In genomic region chr2:233084488-233084887, GRCh38 we compare ENCODE assay signal across 8 cellular contexts. TPM values are rescaled to one million over a fixed set of nuclear protein-coding genes. Genes with fewer than 3 reads are reported as not detected.
A peak's percentile ranks its signal among the peaks of the same experiment; 100 is the strongest.
DNase-seq lines count a peak whose midpoint lies in the region; ATAC-seq and TF ChIP-seq lines count a peak whose summit lies in the region.

No MANE protein-coding gene starts in this region.

- TF ChIP-seq CTCF in OCI-LY1 (IDR thresholded peaks at IDR 0.05; ENCODE audit: low read length) (no peak), hepatocyte (IDR thresholded peaks at IDR 0.05; ENCODE audit: poor library complexity) (no peak), RWPE1 (conservative IDR thresholded peaks at IDR 0.05; ENCODE audit: low read depth) (no peak)

- peaks cover 84 to 89% of the 10 kb centered on the region in 2 donors for H3K4me1 Mint-ChIP-seq in effector memory CD8-positive, alpha-beta T cell (ENCODE audit: low read depth in 2 of 2)

- peak overlapping the region; percentile 59 to 81 for H3K4me3 Mint-ChIP-seq in effector memory CD8-positive, alpha-beta T cell

- no peaks in the 10 kb centered on the region for H3K9me3 Mint-ChIP-seq in effector memory CD8-positive, alpha-beta T cell

- no peaks in the 10 kb centered on the region for H3K9me3 ChIP-seq in OCI-LY1 (ENCODE audit: low read length)
- no peaks in the 10 kb centered on the region for H3K9me3 ChIP-seq in hepatocyte (ENCODE audit: low read depth)

- no peaks in the 10 kb centered on the region for H3K27me3 ChIP-seq in OCI-LY1 (ENCODE audit: insufficient read depth, low read length)
- no peaks in the 10 kb centered on the region for H3K27me3 ChIP-seq in hepatocyte

- intact Hi-C loops in posterior vena cava (cut with DNase I), result no loop called here

- H3K9me2 ChIP-seq in OCI-LY1 (ENCODE audit: low read depth, low read length), result no peaks in the 10 kb centered on the region
- no peaks in the 10 kb centered on the region for H3K9me2 ChIP-seq in hepatocyte (replicated peaks; ENCODE audit: insufficient read depth)

- no peaks in the 10 kb centered on the region for H3K27me3 Mint-ChIP-seq in effector memory CD8-positive, alpha-beta T cell

- H3F3A ChIP-seq in OCI-LY1 (ENCODE audit: insufficient read depth, low read length), result peaks cover 6% of the 10 kb centered on the region; the same call in 1 of the 2 replicates

- peak overlapping the region; percentile 64 for H3K9ac ChIP-seq in OCI-LY1 (ENCODE audit: low read length)

- H3K36me3 Mint-ChIP-seq in effector memory CD8-positive, alpha-beta T cell (ENCODE audit: insufficient read depth), result peaks cover 81% of the 10 kb centered on the region

- H3K27ac ChIP-seq in OCI-LY1 (ENCODE audit: low read depth, low read length, poor library complexity, severe bottlenecking) (peak overlapping the region; percentile 95), hepatocyte (no peak overlapping the region), RWPE1 (no peak overlapping the region)

- CTCF ChIA-PET in RWPE1 (lab: Yijun Ruan, JAX), result interaction anchor here (0.6 kb wide), 1 partner anchor 116 kb away, joined by 3 read pairs; no protein-coding TSS in a partner anchor

- H3K4me3 ChIP-seq in OCI-LY1 (ENCODE audit: low read depth, low read length, poor library complexity, severe bottlenecking) (peak overlapping the region; percentile 28), hepatocyte (no peak overlapping the region)

- peak overlapping the region; percentile 57 for H3K4me2 ChIP-seq in OCI-LY1 (ENCODE audit: low read length)
- no peak overlapping the region for H3K4me2 ChIP-seq in hepatocyte

- POLR2A ChIA-PET in RWPE1 (lab: Yijun Ruan, JAX; ENCODE audit: low non-redundant PET), result no interaction called here

- H3K27ac Mint-ChIP-seq in effector memory CD8-positive, alpha-beta T cell, result peak overlapping the region in 1 of 2 donors; percentile 100

- H2AFZ ChIP-seq in OCI-LY1 (ENCODE audit: low read length), result no peak overlapping the region
- H2AFZ ChIP-seq in hepatocyte, result no peak overlapping the region

- WGBS in hepatocyte (ENCODE audit: low lambda C conversion rate, missing lambda C conversion rate), result 86% methylated on average over 13 of the region's 13 CpGs

- DNase-seq in effector memory CD8-positive, alpha-beta T cell, result peak in 1 of 3 experiments; percentile 57
- DNase-seq in posterior vena cava (ENCODE audit: low spot score) (peak; percentile 86), hepatocyte (ENCODE audit: low spot score) (no peak), HT-29 (ENCODE audit: low spot score) (no peak), RWPE1 (ENCODE audit: low spot score) (no peak)

- H3K79me2 ChIP-seq in OCI-LY1 (ENCODE audit: insufficient read depth, low read length), result no peaks in the 10 kb centered on the region
- no peaks in the 10 kb centered on the region for H3K79me2 ChIP-seq in hepatocyte

- H3K4me1 ChIP-seq in OCI-LY1 (ENCODE audit: insufficient read depth, low read length, severe bottlenecking), result peaks cover 83% of the 10 kb centered on the region
- H3K4me1 ChIP-seq in hepatocyte (ENCODE audit: insufficient read depth), result no peaks in the 10 kb centered on the region

- H4K20me1 ChIP-seq in OCI-LY1 (ENCODE audit: insufficient read depth, low read length), result no peaks in the 10 kb centered on the region
- no peaks in the 10 kb centered on the region for H4K20me1 ChIP-seq in hepatocyte (ENCODE audit: insufficient read depth, poor library complexity, severe bottlenecking)

- ATAC-seq in GM18909 (IDR thresholded peaks at IDR 0.05; ENCODE audit: poor library complexity, unreplicated experiment), result peak; percentile 32
- peak; percentile 57 for ATAC-seq in effector memory CD8-positive, alpha-beta T cell (replicated peaks)
- no peak for ATAC-seq in GM21390 (IDR thresholded peaks at IDR 0.05; ENCODE audit: unreplicated experiment)

- H3K36me3 ChIP-seq in OCI-LY1 (ENCODE audit: insufficient read depth, low read length) (peaks cover 26% of the 10 kb centered on the region; the same call in 1 of the 2 replicates), hepatocyte (replicated peaks; ENCODE audit: insufficient read depth, low read depth) (no peaks in the 10 kb centered on the region)

RNA-seq across cellular contexts. Expression of gene INPP5D, which starts 24.3 kb away (rescaled TPM):
- total RNA-seq in posterior vena cava (10 to 100 TPM; 14.0 to 19.9 TPM), hepatocyte (2.9 and 5.2 TPM in 2 replicates)
- polyA plus RNA-seq in hepatocyte, result 3.3 and 4.9 TPM in 2 replicates
- 26.9 and 28.6 TPM in 2 replicates for total RNA-seq in HT-29 (2014; rRNA removed; shearing (Covaris generic))

RNA-seq across cellular contexts. Expression of gene NEU2, which starts 52.0 kb away (rescaled TPM):
- not detected for total RNA-seq in posterior vena cava
- not detected in 2 replicates for total RNA-seq in hepatocyte
- polyA plus RNA-seq in hepatocyte, result not detected in 2 replicates
- not detected in 2 replicates for total RNA-seq in HT-29 (2014; rRNA removed; shearing (Covaris generic))
